Comparison of ENCODE assay signal across 1 cellular context in the genomic region with DNA sequence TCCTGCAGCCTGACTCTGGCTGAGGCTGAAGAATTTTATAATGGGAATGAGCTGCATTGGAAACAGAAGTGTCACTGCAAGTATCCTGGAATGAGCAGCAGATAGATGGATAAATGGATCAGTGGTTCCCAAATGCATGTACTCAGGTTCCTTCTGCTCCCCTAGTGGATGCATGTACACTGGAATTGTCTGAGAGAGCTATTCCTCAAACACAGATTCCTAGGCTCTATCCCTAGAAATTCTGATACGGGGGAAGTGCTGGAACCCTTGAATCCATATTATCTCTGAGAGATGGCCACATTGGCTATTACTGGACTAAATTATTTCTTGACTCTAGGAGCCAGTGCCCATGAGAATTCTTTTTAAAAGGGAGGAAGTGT.
TF ChIP-seq lines count a peak whose summit lies in the region.

No MANE protein-coding gene starts in this region.

TF ChIP-seq in GM23338, 12 proteins besides CTCF, POLR2A, EP300 and RAD21 (continued from another document):
- TF ChIP-seq, protein P1, sequence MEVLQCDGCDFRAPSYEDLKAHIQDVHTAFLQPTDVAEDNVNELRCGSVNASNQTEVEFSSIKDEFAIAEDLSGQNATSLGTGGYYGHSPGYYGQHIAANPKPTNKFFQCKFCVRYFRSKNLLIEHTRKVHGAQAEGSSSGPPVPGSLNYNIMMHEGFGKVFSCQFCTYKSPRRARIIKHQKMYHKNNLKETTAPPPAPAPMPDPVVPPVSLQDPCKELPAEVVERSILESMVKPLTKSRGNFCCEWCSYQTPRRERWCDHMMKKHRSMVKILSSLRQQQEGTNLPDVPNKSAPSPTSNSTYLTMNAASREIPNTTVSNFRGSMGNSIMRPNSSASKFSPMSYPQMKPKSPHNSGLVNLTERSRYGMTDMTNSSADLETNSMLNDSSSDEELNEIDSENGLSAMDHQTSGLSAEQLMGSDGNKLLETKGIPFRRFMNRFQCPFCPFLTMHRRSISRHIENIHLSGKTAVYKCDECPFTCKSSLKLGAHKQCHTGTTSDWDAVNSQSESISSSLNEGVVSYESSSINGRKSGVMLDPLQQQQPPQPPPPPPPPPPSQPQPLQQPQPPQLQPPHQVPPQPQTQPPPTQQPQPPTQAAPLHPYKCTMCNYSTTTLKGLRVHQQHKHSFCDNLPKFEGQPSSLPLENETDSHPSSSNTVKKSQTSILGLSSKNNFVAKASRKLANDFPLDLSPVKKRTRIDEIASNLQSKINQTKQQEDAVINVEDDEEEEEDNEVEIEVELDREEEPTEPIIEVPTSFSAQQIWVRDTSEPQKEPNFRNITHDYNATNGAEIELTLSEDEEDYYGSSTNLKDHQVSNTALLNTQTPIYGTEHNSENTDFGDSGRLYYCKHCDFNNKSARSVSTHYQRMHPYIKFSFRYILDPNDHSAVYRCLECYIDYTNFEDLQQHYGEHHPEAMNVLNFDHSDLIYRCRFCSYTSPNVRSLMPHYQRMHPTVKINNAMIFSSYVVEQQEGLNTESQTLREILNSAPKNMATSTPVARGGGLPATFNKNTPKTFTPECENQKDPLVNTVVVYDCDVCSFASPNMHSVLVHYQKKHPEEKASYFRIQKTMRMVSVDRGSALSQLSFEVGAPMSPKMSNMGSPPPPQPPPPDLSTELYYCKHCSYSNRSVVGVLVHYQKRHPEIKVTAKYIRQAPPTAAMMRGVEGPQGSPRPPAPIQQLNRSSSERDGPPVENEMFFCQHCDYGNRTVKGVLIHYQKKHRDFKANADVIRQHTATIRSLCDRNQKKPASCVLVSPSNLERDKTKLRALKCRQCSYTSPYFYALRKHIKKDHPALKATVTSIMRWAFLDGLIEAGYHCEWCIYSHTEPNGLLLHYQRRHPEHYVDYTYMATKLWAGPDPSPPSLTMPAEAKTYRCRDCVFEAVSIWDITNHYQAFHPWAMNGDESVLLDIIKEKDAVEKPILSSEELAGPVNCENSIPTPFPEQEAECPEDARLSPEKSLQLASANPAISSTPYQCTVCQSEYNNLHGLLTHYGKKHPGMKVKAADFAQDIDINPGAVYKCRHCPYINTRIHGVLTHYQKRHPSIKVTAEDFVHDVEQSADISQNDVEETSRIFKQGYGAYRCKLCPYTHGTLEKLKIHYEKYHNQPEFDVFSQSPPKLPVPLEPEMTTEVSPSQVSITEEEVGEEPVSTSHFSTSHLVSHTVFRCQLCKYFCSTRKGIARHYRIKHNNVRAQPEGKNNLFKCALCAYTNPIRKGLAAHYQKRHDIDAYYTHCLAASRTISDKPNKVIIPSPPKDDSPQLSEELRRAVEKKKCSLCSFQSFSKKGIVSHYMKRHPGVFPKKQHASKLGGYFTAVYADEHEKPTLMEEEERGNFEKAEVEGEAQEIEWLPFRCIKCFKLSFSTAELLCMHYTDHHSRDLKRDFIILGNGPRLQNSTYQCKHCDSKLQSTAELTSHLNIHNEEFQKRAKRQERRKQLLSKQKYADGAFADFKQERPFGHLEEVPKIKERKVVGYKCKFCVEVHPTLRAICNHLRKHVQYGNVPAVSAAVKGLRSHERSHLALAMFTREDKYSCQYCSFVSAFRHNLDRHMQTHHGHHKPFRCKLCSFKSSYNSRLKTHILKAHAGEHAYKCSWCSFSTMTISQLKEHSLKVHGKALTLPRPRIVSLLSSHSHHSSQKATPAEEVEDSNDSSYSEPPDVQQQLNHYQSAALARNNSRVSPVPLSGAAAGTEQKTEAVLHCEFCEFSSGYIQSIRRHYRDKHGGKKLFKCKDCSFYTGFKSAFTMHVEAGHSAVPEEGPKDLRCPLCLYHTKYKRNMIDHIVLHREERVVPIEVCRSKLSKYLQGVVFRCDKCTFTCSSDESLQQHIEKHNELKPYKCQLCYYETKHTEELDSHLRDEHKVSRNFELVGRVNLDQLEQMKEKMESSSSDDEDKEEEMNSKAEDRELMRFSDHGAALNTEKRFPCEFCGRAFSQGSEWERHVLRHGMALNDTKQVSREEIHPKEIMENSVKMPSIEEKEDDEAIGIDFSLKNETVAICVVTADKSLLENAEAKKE (CRISPR knock-in tag; IDR thresholded peaks at IDR 0.05): no peak
- TF ChIP-seq, protein P2, sequence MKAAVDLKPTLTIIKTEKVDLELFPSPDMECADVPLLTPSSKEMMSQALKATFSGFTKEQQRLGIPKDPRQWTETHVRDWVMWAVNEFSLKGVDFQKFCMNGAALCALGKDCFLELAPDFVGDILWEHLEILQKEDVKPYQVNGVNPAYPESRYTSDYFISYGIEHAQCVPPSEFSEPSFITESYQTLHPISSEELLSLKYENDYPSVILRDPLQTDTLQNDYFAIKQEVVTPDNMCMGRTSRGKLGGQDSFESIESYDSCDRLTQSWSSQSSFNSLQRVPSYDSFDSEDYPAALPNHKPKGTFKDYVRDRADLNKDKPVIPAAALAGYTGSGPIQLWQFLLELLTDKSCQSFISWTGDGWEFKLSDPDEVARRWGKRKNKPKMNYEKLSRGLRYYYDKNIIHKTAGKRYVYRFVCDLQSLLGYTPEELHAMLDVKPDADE (IDR thresholded peaks at IDR 0.05): no peak
- TF ChIP-seq STAT1 (IDR thresholded peaks at IDR 0.05; ENCODE audit: unreplicated experiment): no peak
- TF ChIP-seq ZNF331 (CRISPR knock-in tag; IDR thresholded peaks at IDR 0.05; ENCODE audit: low read depth): no peak
- no peak for TF ChIP-seq EZH2phosphoT487 (IDR thresholded peaks at IDR 0.05; ENCODE audit: unreplicated experiment)
- TF ChIP-seq POLR2AphosphoS5 (IDR thresholded peaks at IDR 0.05; ENCODE audit: low read depth): no peak
- no peak for TF ChIP-seq CREB1 (CRISPR knock-in tag; IDR thresholded peaks at IDR 0.05; ENCODE audit: low read depth)
- TF ChIP-seq ZNF114 (CRISPR knock-in tag; IDR thresholded peaks at IDR 0.05): no peak
- TF ChIP-seq EZH2 (IDR thresholded peaks at IDR 0.05; ENCODE audit: low read depth, unreplicated experiment): no peak
- no peak for TF ChIP-seq JUNB (IDR thresholded peaks at IDR 0.05; ENCODE audit: unreplicated experiment)
- TF ChIP-seq NANOG (IDR thresholded peaks at IDR 0.05; ENCODE audit: borderline replicate concordance): no peak
